In genomic region chr6:84688187-84688878, GRCh38 we compare ENCODE assay signal across 23 cellular contexts.
DNase-seq lines count a peak whose midpoint lies in the region; ATAC-seq and TF ChIP-seq lines count a peak whose summit lies in the region.
"Had no signal": no experiment of that assay in that cellular context is flagged by ENCODE, and none has a peak within 500 bp of the region (broad histone marks: within the 10 kb centered on the region; RNA-seq: fewer than 3 reads in every experiment).

No MANE protein-coding gene starts in this region.

- H3K4me1 ChIP-seq in tibial artery (peaks cover 0 to 44% (median 15%) of the 10 kb centered on the region in 4 donors), SJCRH30 (no peaks in the 10 kb centered on the region)
- H3K4me1 ChIP-seq: foreskin keratinocyte, parathyroid adenoma, SJSA1 had no signal

- intact Hi-C loops in tibial artery (cut with DNase I; ENCODE audit: low total_unique reads): no loop called here

- H3K36me3 ChIP-seq in tibial artery (peaks cover 0 to 8% (median 0%) of the 10 kb centered on the region in 3 donors), SJCRH30 (no peaks in the 10 kb centered on the region)
- H3K36me3 ChIP-seq: SJSA1 had no signal

- ATAC-seq in SK-N-SH treated with all-trans-retinoic acid at 6 μM for 48 hours: peak; percentile 89
- ATAC-seq: foreskin keratinocyte, right cardiac atrium had no signal

- H3K27me3 ChIP-seq in tibial artery: no peaks in the 10 kb centered on the region
- no peaks in the 10 kb centered on the region for H3K27me3 ChIP-seq in SJCRH30
- H3K27me3 ChIP-seq: foreskin keratinocyte, SJSA1 had no signal

- H3K9me3 ChIP-seq in tibial artery (no peaks in the 10 kb centered on the region), SJCRH30 (replicated peaks) (no peaks in the 10 kb centered on the region)
- H3K9me3 ChIP-seq: SJSA1 had no signal

- H3K27ac ChIP-seq in tibial artery: peak overlapping the region; percentile 67 to 80
- H3K27ac ChIP-seq in SJCRH30: no peak overlapping the region
- H3K27ac ChIP-seq: epithelial cell of prostate, foreskin keratinocyte, parathyroid adenoma, SJSA1 had no signal

- DNase-seq in GM03348 (ENCODE audit: low spot score) (peak; percentile 18), fibroblast of gingiva (ENCODE audit: low read depth) (peak; percentile 9), tibial artery (no peak), SJCRH30 (no peak), NCI-H1105 (lab: John Stamatoyannopoulos, UW) (no peak)
- no peak for DNase-seq in activated CD4-positive, CD25-positive, alpha-beta regulatory T cell (lab: John Stamatoyannopoulos, UW)
- DNase-seq: activated CD4-positive, CD25-positive, alpha-beta regulatory T cell treated with anti-CD3 and anti-CD28 coated beads, Interleukin-2, amount 50 U/mL, for 72 hours; activated T-cell treated with anti-CD3 and anti-CD28 coated beads for 4 hours; AML-193; CD4-positive, alpha-beta memory T cell; effector CD4-positive, alpha-beta T cell; NCI-H2081; NCI-H446; NCI-H82; nephron progenitor cell; right cardiac atrium; stimulated activated CD4-positive, alpha-beta T cell treated with anti-CD3 and anti-CD28 coated beads, Interleukin-4, amount 100 ng/mL, for 24 hours; T-helper 1 cell had no signal

- no peak for TF ChIP-seq CTCF in tibial artery (IDR thresholded peaks at IDR 0.05)

- no peak overlapping the region for H3K4me3 ChIP-seq in tibial artery
- no peak overlapping the region for H3K4me3 ChIP-seq in SJCRH30
- H3K4me3 ChIP-seq: SJSA1 had no signal

TF ChIP-seq in SK-N-SH treated with all-trans-retinoic acid at 6 μM for 48 hours, 23 proteins besides CTCF, POLR2A, EP300 and RAD21:
- TF ChIP-seq ZNF8 (CRISPR knock-in tag; IDR thresholded peaks at IDR 0.05): no peak
- TF ChIP-seq CSRNP3 (CRISPR knock-in tag; IDR thresholded peaks at IDR 0.05): no peak
- TF ChIP-seq ZNF70 (CRISPR knock-in tag; IDR thresholded peaks at IDR 0.05): no peak
- TF ChIP-seq ZNF565 (CRISPR knock-in tag; conservative IDR thresholded peaks at IDR 0.05; ENCODE audit: low read depth): no peak
- TF ChIP-seq SNAI2 (CRISPR knock-in tag; IDR thresholded peaks at IDR 0.05): no peak
- TF ChIP-seq CSDC2 (CRISPR knock-in tag; IDR thresholded peaks at IDR 0.05): no peak
- no peak for TF ChIP-seq ZFP3 (CRISPR knock-in tag; IDR thresholded peaks at IDR 0.05)
- TF ChIP-seq, protein P1, sequence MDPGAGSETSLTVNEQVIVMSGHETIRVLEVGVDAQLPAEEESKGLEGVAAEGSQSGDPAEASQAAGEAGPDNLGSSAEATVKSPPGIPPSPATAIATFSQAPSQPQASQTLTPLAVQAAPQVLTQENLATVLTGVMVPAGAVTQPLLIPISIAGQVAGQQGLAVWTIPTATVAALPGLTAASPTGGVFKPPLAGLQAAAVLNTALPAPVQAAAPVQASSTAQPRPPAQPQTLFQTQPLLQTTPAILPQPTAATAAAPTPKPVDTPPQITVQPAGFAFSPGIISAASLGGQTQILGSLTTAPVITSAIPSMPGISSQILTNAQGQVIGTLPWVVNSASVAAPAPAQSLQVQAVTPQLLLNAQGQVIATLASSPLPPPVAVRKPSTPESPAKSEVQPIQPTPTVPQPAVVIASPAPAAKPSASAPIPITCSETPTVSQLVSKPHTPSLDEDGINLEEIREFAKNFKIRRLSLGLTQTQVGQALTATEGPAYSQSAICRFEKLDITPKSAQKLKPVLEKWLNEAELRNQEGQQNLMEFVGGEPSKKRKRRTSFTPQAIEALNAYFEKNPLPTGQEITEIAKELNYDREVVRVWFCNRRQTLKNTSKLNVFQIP (CRISPR knock-in tag; IDR thresholded peaks at IDR 0.05; ENCODE audit: borderline replicate concordance, low read depth): no peak
- TF ChIP-seq GLIS3 (CRISPR knock-in tag; IDR thresholded peaks at IDR 0.05): no peak
- no peak for TF ChIP-seq ZFP30 (CRISPR knock-in tag; IDR thresholded peaks at IDR 0.05)
- no peak for TF ChIP-seq RARB (CRISPR knock-in tag; IDR thresholded peaks at IDR 0.05)
- TF ChIP-seq TCF4 (CRISPR knock-in tag; IDR thresholded peaks at IDR 0.05; ENCODE audit: borderline replicate concordance): no peak
- no peak for TF ChIP-seq ISL1 (CRISPR knock-in tag; IDR thresholded peaks at IDR 0.05)
- TF ChIP-seq TOX (CRISPR knock-in tag; IDR thresholded peaks at IDR 0.05; ENCODE audit: borderline replicate concordance): no peak
- TF ChIP-seq, protein P2, sequence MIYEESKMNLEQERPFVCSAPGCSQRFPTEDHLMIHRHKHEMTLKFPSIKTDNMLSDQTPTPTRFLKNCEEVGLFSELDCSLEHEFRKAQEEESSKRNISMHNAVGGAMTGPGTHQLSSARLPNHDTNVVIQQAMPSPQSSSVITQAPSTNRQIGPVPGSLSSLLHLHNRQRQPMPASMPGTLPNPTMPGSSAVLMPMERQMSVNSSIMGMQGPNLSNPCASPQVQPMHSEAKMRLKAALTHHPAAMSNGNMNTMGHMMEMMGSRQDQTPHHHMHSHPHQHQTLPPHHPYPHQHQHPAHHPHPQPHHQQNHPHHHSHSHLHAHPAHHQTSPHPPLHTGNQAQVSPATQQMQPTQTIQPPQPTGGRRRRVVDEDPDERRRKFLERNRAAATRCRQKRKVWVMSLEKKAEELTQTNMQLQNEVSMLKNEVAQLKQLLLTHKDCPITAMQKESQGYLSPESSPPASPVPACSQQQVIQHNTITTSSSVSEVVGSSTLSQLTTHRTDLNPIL (CRISPR knock-in tag; IDR thresholded peaks at IDR 0.05; ENCODE audit: low read depth): no peak
- TF ChIP-seq, protein P3, sequence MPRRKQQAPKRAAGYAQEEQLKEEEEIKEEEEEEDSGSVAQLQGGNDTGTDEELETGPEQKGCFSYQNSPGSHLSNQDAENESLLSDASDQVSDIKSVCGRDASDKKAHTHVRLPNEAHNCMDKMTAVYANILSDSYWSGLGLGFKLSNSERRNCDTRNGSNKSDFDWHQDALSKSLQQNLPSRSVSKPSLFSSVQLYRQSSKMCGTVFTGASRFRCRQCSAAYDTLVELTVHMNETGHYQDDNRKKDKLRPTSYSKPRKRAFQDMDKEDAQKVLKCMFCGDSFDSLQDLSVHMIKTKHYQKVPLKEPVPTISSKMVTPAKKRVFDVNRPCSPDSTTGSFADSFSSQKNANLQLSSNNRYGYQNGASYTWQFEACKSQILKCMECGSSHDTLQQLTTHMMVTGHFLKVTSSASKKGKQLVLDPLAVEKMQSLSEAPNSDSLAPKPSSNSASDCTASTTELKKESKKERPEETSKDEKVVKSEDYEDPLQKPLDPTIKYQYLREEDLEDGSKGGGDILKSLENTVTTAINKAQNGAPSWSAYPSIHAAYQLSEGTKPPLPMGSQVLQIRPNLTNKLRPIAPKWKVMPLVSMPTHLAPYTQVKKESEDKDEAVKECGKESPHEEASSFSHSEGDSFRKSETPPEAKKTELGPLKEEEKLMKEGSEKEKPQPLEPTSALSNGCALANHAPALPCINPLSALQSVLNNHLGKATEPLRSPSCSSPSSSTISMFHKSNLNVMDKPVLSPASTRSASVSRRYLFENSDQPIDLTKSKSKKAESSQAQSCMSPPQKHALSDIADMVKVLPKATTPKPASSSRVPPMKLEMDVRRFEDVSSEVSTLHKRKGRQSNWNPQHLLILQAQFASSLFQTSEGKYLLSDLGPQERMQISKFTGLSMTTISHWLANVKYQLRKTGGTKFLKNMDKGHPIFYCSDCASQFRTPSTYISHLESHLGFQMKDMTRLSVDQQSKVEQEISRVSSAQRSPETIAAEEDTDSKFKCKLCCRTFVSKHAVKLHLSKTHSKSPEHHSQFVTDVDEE (CRISPR knock-in tag; IDR thresholded peaks at IDR 0.05): no peak
- no peak for TF ChIP-seq ZC3H10 (CRISPR knock-in tag; IDR thresholded peaks at IDR 0.05)
- TF ChIP-seq ARNTL (CRISPR knock-in tag; IDR thresholded peaks at IDR 0.05; ENCODE audit: borderline replicate concordance, low read depth): no peak

Comparison
In these comparisons a context has a peak if more than half of its experiments do, and no peak if none do; other contexts are left out.
1. DNase-seq: peak in GM03348 (single experiment) and fibroblast of gingiva (single experiment); none in tibial artery (0 of 2), activated CD4-positive, CD25-positive, alpha-beta regulatory T cell (0 of 4), SJCRH30 (0 of 2) and NCI-H1105 (single experiment).